In genomic region chr7:100603697-100604077, GRCh38 we compare ENCODE assay signal across 8 cellular contexts. TPM values are rescaled to one million over a fixed set of nuclear protein-coding genes. Genes with fewer than 3 reads are reported as not detected.
A peak's percentile ranks its signal among the peaks of the same experiment; 100 is the strongest.
DNase-seq lines count a peak whose midpoint lies in the region; ATAC-seq and TF ChIP-seq lines count a peak whose summit lies in the region.

No MANE protein-coding gene starts in this region.

- H3K4ac ChIP-seq in IMR-90 (ENCODE audit: low read depth, low read length) = peak overlapping the region; percentile 100

- ATAC-seq in IMR-90 (ENCODE audit: low read depth) (peak; percentile 7), HG03439 (IDR thresholded peaks at IDR 0.05; ENCODE audit: unreplicated experiment) (no peak)

- H3K14ac ChIP-seq in IMR-90 (replicated peaks; ENCODE audit: low read depth, low read length) = peak overlapping the region; percentile 93

- peak overlapping the region; percentile 96; the same call in 1 of the 3 replicates for H2BK15ac ChIP-seq in IMR-90 (ENCODE audit: low read depth, low read length)

- in situ Hi-C loops in IMR-90 (cut with MboI; ENCODE audit: low sequenced_read_pairs) = no loop called here

- peak overlapping the region; percentile 90 for H2AFZ ChIP-seq in IMR-90 (replicated peaks; ENCODE audit: low read length, poor library complexity)

- BruUV-seq in Calu3 (replicated peaks; lab: Mats Ljungman, UMichigan) (no TSS peak), IMR-90 (replicated peaks; lab: Mats Ljungman, UMichigan) (no TSS peak), MCF 10A (replicated peaks; lab: Mats Ljungman, UMichigan) (no TSS peak)

- H3K4me1 ChIP-seq in IMR-90 (ENCODE audit: control insufficient read depth, insufficient read depth, low read length) (peaks cover 9% of the 10 kb centered on the region), mucosa of rectum (ENCODE audit: control insufficient read depth in 2 of 2, insufficient read depth in 2 of 2, low read length in 2 of 2) (peaks cover 17 to 18% of the 10 kb centered on the region in 2 donors)

- peaks cover 0 to 47% of the 10 kb centered on the region in 2 experiments; a peak in 2 of 4 replicates for H3K79me1 ChIP-seq in IMR-90 (ENCODE audit: low read depth in 1 of 2, low read length in 2 of 2)

- H2BK120ac ChIP-seq in IMR-90 (ENCODE audit: low read depth, low read length) = peak overlapping the region; percentile 98

- no peak overlapping the region for H3K27ac Mint-ChIP-seq in Calu3 (ENCODE audit: unreplicated experiment)
- H3K27ac Mint-ChIP-seq in MCF 10A (ENCODE audit: low read depth, unreplicated experiment) = no peak overlapping the region

- no peaks in the 10 kb centered on the region for H4K20me1 ChIP-seq in IMR-90 (ENCODE audit: insufficient read depth, low read length)

- H3K4me2 ChIP-seq in IMR-90 (ENCODE audit: low read depth, low read length) = peak overlapping the region; percentile 87

- no peak for TF ChIP-seq RAD21 in IMR-90 (IDR thresholded peaks at IDR 0.05; ENCODE audit: low read length)

- H3K9me1 ChIP-seq in IMR-90 (ENCODE audit: insufficient read depth, low read length) = no peaks in the 10 kb centered on the region

- H3K56ac ChIP-seq in IMR-90 (ENCODE audit: extremely low read depth, insufficient read depth, low read length) = peak overlapping the region; percentile 96

- peak overlapping the region; percentile 74 for H3K4me3 Mint-ChIP-seq in Calu3 (ENCODE audit: low read depth, unreplicated experiment)
- H3K4me3 Mint-ChIP-seq in MCF 10A (ENCODE audit: unreplicated experiment) = peak overlapping the region; percentile 72

- H3K9ac ChIP-seq in IMR-90 (ENCODE audit: low read depth, low read length) (peak overlapping the region; percentile 97), mucosa of rectum (ENCODE audit: low read depth in 1 of 2, low read length in 2 of 2) (peak overlapping the region; percentile 51 to 52)

- H3K9me3 ChIP-seq in IMR-90 (ENCODE audit: control insufficient read depth, insufficient read depth, low read length) (no peaks in the 10 kb centered on the region), mucosa of rectum (ENCODE audit: control insufficient read depth in 2 of 2, low read length in 2 of 2) (no peaks in the 10 kb centered on the region)

- no peak for TF ChIP-seq POLR2A in IMR-90 (IDR thresholded peaks at IDR 0.05; ENCODE audit: low read depth, low read length)

- H3K27me3 ChIP-seq in IMR-90 (ENCODE audit: control insufficient read depth, insufficient read depth, low read length) (no peaks in the 10 kb centered on the region), mucosa of rectum (ENCODE audit: control insufficient read depth in 2 of 2, insufficient read depth in 2 of 2, low read length in 2 of 2) (no peaks in the 10 kb centered on the region)

- H2BK20ac ChIP-seq in IMR-90 (ENCODE audit: low read depth, low read length) = peak overlapping the region; percentile 96

- WGBS in IMR-90 (ENCODE audit: extremely low coverage in 2 of 2, insufficient read length in 1 of 2), 2 experiments = 8% methylated on average over 6 of the region's 15 CpGs; no CpG with 5 or more reads in 1 of the 2 experiments

- CTCF ChIA-PET in Calu3 (lab: Charles Lee) = interaction anchor here (0.6 kb wide), 1 partner anchor 271 kb away, joined by 8 read pairs; the partner anchor contains the start of gene SRRT
- CTCF ChIA-PET in IMR-90 (lab: Yijun Ruan, JAX) = interaction anchor here (0.6 kb wide), 1 partner anchor 248 kb away, joined by 3 read pairs; the partner anchor contains the start of gene SLC12A9
- CTCF ChIA-PET in MCF 10A (lab: Yijun Ruan, JAX) = interaction anchor here (0.6 to 1.3 kb wide), 5 partner anchors 17 to 247 kb away, joined by 3 to 6 read pairs (median 3); partner anchors contain the start of genes FBXO24 and LRCH4

- no peaks in the 10 kb centered on the region for H3K9me3 Mint-ChIP-seq in Calu3 (ENCODE audit: low read depth, unreplicated experiment)
- no peaks in the 10 kb centered on the region for H3K9me3 Mint-ChIP-seq in MCF 10A (ENCODE audit: unreplicated experiment)

- peak overlapping the region; percentile 95 for H4K5ac ChIP-seq in IMR-90 (ENCODE audit: low read depth, low read length)

- peak overlapping the region; percentile 100 for H2AK5ac ChIP-seq in IMR-90 (ENCODE audit: low read depth, low read length)

- dilution Hi-C loops in IMR-90 (cut with HindIII; ENCODE audit: low sequenced_read_pairs, unreplicated experiment) = no loop called here

- POLR2A ChIA-PET in IMR-90 (lab: Charles Lee; ENCODE audit: unreplicated experiment) (no interaction called here), MCF 10A (lab: Yijun Ruan, JAX) (interaction anchor here (0.7 kb wide), 1 partner anchor 175 kb away, joined by 5 read pairs; the partner anchor contains the start of gene ZCWPW1)

- H2AK9ac ChIP-seq in IMR-90 (replicated peaks; ENCODE audit: low read depth, low read length, poor library complexity) = peak overlapping the region; percentile 97

- H3K27me3 Mint-ChIP-seq in Calu3 (ENCODE audit: unreplicated experiment) = no peaks in the 10 kb centered on the region
- H3K27me3 Mint-ChIP-seq in MCF 10A (ENCODE audit: insufficient read depth, unreplicated experiment) = no peaks in the 10 kb centered on the region

- peak overlapping the region; percentile 90 for H3K23ac ChIP-seq in IMR-90 (ENCODE audit: low read depth, low read length)

- peak overlapping the region; percentile 98; the same call in 1 of the 2 replicates for H3K18ac ChIP-seq in IMR-90 (ENCODE audit: low read depth, low read length)

- H2BK5ac ChIP-seq in IMR-90 (ENCODE audit: low read depth, low read length, poor library complexity, severe bottlenecking) = peak overlapping the region; percentile 96

- H3K4me3 ChIP-seq in IMR-90 (ENCODE audit: insufficient read depth, low read depth, low read length) (peak overlapping the region; percentile 69), mucosa of rectum (ENCODE audit: low read length in 2 of 2) (peak overlapping the region; percentile 67 to 70)

- peak overlapping the region; percentile 99 for H4K91ac ChIP-seq in IMR-90 (ENCODE audit: insufficient read depth, low read depth, low read length)

- TF ChIP-seq CTCF in Calu3 (IDR thresholded peaks at IDR 0.05; ENCODE audit: unreplicated experiment) (no peak), IMR-90 (conservative IDR thresholded peaks at IDR 0.05; ENCODE audit: low read depth, low read length) (no peak), MCF 10A (IDR thresholded peaks at IDR 0.05; ENCODE audit: unreplicated experiment) (no peak)

- intact Hi-C loops in Calu3 (cut with micrococcal nuclease; ENCODE audit: unreplicated experiment) (no loop called here), IMR-90 (cut with micrococcal nuclease) (loop anchor here (2.0 to 5.0 kb wide), 2 partner anchors 69 to 89 kb away; partner anchors contain the start of genes GIGYF1 and GNB2), MCF 10A (cut with micrococcal nuclease) (loop anchor here (5.0 kb wide), 1 partner anchor 89 kb away; the partner anchor contains the start of gene GIGYF1)

- H3K36me3 Mint-ChIP-seq in Calu3 (ENCODE audit: insufficient read depth, unreplicated experiment) (peaks cover 11% of the 10 kb centered on the region), MCF 10A (ENCODE audit: insufficient read depth, unreplicated experiment) (peaks cover 6% of the 10 kb centered on the region)

- DNase-seq in Calu3 = no peak
- peak; percentile 23 for DNase-seq in IMR-90
- no peak for DNase-seq in MCF 10A (ENCODE audit: unreplicated experiment)
- no peak for DNase-seq in hypothalamus (lab: John Stamatoyannopoulos, UW)
- DNase-seq in kidney glomerular epithelial cell (lab: John Stamatoyannopoulos, UW) = no peak
- DNase-seq in activated CD4-positive, alpha-beta T cell treated with anti-CD3 and anti-CD28 coated beads, Interleukin-2, amount 50 U/mL, for 1 hour = no peak

- peak overlapping the region; percentile 94 to 97 for H4K8ac ChIP-seq in IMR-90 (ENCODE audit: low read depth in 2 of 2, low read length in 2 of 2)

- H3K36me3 ChIP-seq in IMR-90 (ENCODE audit: control insufficient read depth, insufficient read depth, low read length) = peaks cover 30% of the 10 kb centered on the region
- H3K36me3 ChIP-seq in mucosa of rectum (ENCODE audit: control insufficient read depth in 2 of 2, insufficient read depth in 2 of 2, low read length in 2 of 2) = no peaks in the 10 kb centered on the region

- H3K4me1 Mint-ChIP-seq in Calu3 (ENCODE audit: low read depth, unreplicated experiment) (no peaks in the 10 kb centered on the region), MCF 10A (ENCODE audit: insufficient read depth, unreplicated experiment) (peaks cover 5% of the 10 kb centered on the region)

- peak overlapping the region; percentile 99 for H3K27ac ChIP-seq in IMR-90 (ENCODE audit: insufficient read depth, low read length)
- H3K27ac ChIP-seq in mucosa of rectum (ENCODE audit: low read depth in 2 of 2, low read length in 2 of 2) = peak overlapping the region; percentile 55 to 68

TF ChIP-seq in IMR-90, 13 proteins besides CTCF, POLR2A, EP300 and RAD21 (continues in another document):
- TF ChIP-seq FOS (IDR thresholded peaks at IDR 0.05; ENCODE audit: low read depth, low read length) = no peak

RNA-seq across cellular contexts. Expression of gene PCOLCE, which starts 1.5 kb away (rescaled TPM):
- total RNA-seq in Calu3 (2022) = 4.4 and 6.1 TPM in 2 replicates
- 22.6 and 25.6 TPM in 2 replicates for total RNA-seq in IMR-90 (2012; rRNA removed)
- polyA plus RNA-seq in IMR-90 (2012; rRNA removed) = 364 and 385 TPM in 2 replicates
- 283 and 394 TPM in 2 replicates for polyA plus RNA-seq in IMR-90 (2012; cell fraction: cytosol; rRNA removed)
- polyA plus RNA-seq in IMR-90 (2012; cell fraction: nucleus; rRNA removed; ENCODE audit: low replicate concordance) = 615 and 1,429 TPM in 2 replicates
- total RNA-seq in MCF 10A (2022) = 2.0 and 3.6 TPM in 2 replicates

RNA-seq across cellular contexts. Expression of gene MOSPD3, which starts 8.7 kb away (rescaled TPM):
- 11.7 and 14.6 TPM in 2 replicates for total RNA-seq in Calu3 (2022)
- total RNA-seq in IMR-90 (2012; rRNA removed) = 2.2 and 2.3 TPM in 2 replicates
- polyA plus RNA-seq in IMR-90 (2012; rRNA removed) = 23.2 and 30.0 TPM in 2 replicates
- polyA plus RNA-seq in IMR-90 (2012; cell fraction: cytosol; rRNA removed) = 16.0 and 40.1 TPM in 2 replicates
- polyA plus RNA-seq in IMR-90 (2012; cell fraction: nucleus; rRNA removed; ENCODE audit: low replicate concordance) = 23.7 and 42.5 TPM in 2 replicates
- total RNA-seq in MCF 10A (2022) = 5.2 and 7.4 TPM in 2 replicates

RNA-seq across cellular contexts. Expression of gene FBXO24, which starts 17.6 kb away (rescaled TPM):
- total RNA-seq in Calu3 (2022) (0.29 and 0.66 TPM in 2 replicates), IMR-90 (2012; rRNA removed) (0.28 and 0.54 TPM in 2 replicates), MCF 10A (2022) (0.37 and 1.1 TPM in 2 replicates)
- polyA plus RNA-seq in IMR-90 (2012; rRNA removed) = 0.29 and 0.43 TPM in 2 replicates
- 0.23 and 0.58 TPM in 2 replicates for polyA plus RNA-seq in IMR-90 (2012; cell fraction: cytosol; rRNA removed)
- polyA plus RNA-seq in IMR-90 (2012; cell fraction: nucleus; rRNA removed; ENCODE audit: low replicate concordance) = 1.5 and 2.5 TPM in 2 replicates

RNA-seq across cellular contexts. Expression of gene LRCH4, which starts 17.8 kb away (rescaled TPM):
- 29.0 and 34.6 TPM in 2 replicates for total RNA-seq in Calu3 (2022)
- total RNA-seq in IMR-90 (2012; rRNA removed) = 5.0 and 6.1 TPM in 2 replicates
- 41.3 and 42.2 TPM in 2 replicates for polyA plus RNA-seq in IMR-90 (2012; rRNA removed)
- 20.5 and 31.1 TPM in 2 replicates for polyA plus RNA-seq in IMR-90 (2012; cell fraction: cytosol; rRNA removed)
- 247 and 673 TPM in 2 replicates for polyA plus RNA-seq in IMR-90 (2012; cell fraction: nucleus; rRNA removed; ENCODE audit: low replicate concordance)
- total RNA-seq in MCF 10A (2022) = 21.4 and 22.3 TPM in 2 replicates

RNA-seq across cellular contexts. Expression of gene SAP25, which starts 30.0 kb away (rescaled TPM):
- total RNA-seq in Calu3 (2022) (3.1 and 3.2 TPM in 2 replicates), IMR-90 (2012; rRNA removed) (not detected in 2 replicates), MCF 10A (2022) (1.2 and 2.9 TPM in 2 replicates)
- polyA plus RNA-seq in IMR-90 (2012; rRNA removed) = 1.8 and 2.3 TPM in 2 replicates
- polyA plus RNA-seq in IMR-90 (2012; cell fraction: cytosol; rRNA removed) = 0.54 and 0.62 TPM in 2 replicates
- polyA plus RNA-seq in IMR-90 (2012; cell fraction: nucleus; rRNA removed; ENCODE audit: low replicate concordance) = 8.7 and 38.4 TPM in 2 replicates
